8 cellular contexts compared by ENCODE assay signal in genomic region chr2:163878718-163879117, GRCh38.
DNase-seq lines count a peak whose midpoint lies in the region; ATAC-seq and TF ChIP-seq lines count a peak whose summit lies in the region.

No MANE protein-coding gene starts in this region.

- H3K27me3 Mint-ChIP-seq in Calu3 (ENCODE audit: unreplicated experiment), result no peaks in the 10 kb centered on the region
- no peaks in the 10 kb centered on the region for H3K27me3 Mint-ChIP-seq in effector memory CD8-positive, alpha-beta T cell

- BruUV-seq in Calu3 (replicated peaks; lab: Mats Ljungman, UMichigan), result no TSS peak

- H3K27ac Mint-ChIP-seq in Calu3 (ENCODE audit: unreplicated experiment), result no peak overlapping the region
- H3K27ac Mint-ChIP-seq in effector memory CD8-positive, alpha-beta T cell, result no peak overlapping the region

- no peak overlapping the region for H3K4me3 ChIP-seq in foreskin fibroblast (ENCODE audit: low read depth in 1 of 2, low read length in 2 of 2)

- no peaks in the 10 kb centered on the region for H3K4me1 Mint-ChIP-seq in Calu3 (ENCODE audit: low read depth, unreplicated experiment)
- H3K4me1 Mint-ChIP-seq in effector memory CD8-positive, alpha-beta T cell (ENCODE audit: low read depth in 2 of 2), result no peaks in the 10 kb centered on the region

- no peak overlapping the region for H3K4me3 Mint-ChIP-seq in Calu3 (ENCODE audit: low read depth, unreplicated experiment)
- H3K4me3 Mint-ChIP-seq in effector memory CD8-positive, alpha-beta T cell, result no peak overlapping the region

- CTCF ChIA-PET in Calu3 (lab: Charles Lee), result interaction anchor here (1.0 to 1.1 kb wide), 3 partner anchors 146 to 196 kb away, joined by 3 to 4 read pairs (median 3); no protein-coding TSS in a partner anchor

- H3K36me3 Mint-ChIP-seq in Calu3 (ENCODE audit: insufficient read depth, unreplicated experiment), result no peaks in the 10 kb centered on the region
- no peaks in the 10 kb centered on the region for H3K36me3 Mint-ChIP-seq in effector memory CD8-positive, alpha-beta T cell (ENCODE audit: insufficient read depth)

- intact Hi-C loops in Calu3 (cut with micrococcal nuclease; ENCODE audit: unreplicated experiment), result loop anchor here (5.0 kb wide), 1 partner anchor 146 kb away; no protein-coding TSS in a partner anchor

- peak; percentile 51 for TF ChIP-seq CTCF in Calu3 (IDR thresholded peaks at IDR 0.05; ENCODE audit: unreplicated experiment)
- peak; percentile 55 for TF ChIP-seq CTCF in foreskin fibroblast (IDR thresholded peaks at IDR 0.05; ENCODE audit: low read depth, low read length)

- no peaks in the 10 kb centered on the region for H3K9me3 Mint-ChIP-seq in Calu3 (ENCODE audit: low read depth, unreplicated experiment)
- peaks cover 8 to 25% of the 10 kb centered on the region in 2 donors for H3K9me3 Mint-ChIP-seq in effector memory CD8-positive, alpha-beta T cell

- DNase-seq in Calu3 (peak; percentile 28), NCI-H748 treated with DMSO at 0.1 percent for 48 hours (lab: John Stamatoyannopoulos, UW) (peak; percentile 1), foreskin fibroblast (no peak), OCI-M2 (lab: John Stamatoyannopoulos, UW; ENCODE audit: unreplicated experiment) (no peak)
- no peak for DNase-seq in effector memory CD8-positive, alpha-beta T cell

- ATAC-seq in GM21786 (IDR thresholded peaks at IDR 0.05; ENCODE audit: unreplicated experiment), result peak; percentile 73
- ATAC-seq in GM19328 (IDR thresholded peaks at IDR 0.05; ENCODE audit: unreplicated experiment), result no peak
- ATAC-seq in effector memory CD8-positive, alpha-beta T cell (replicated peaks), result no peak
- ATAC-seq in GM18861 (IDR thresholded peaks at IDR 0.05; ENCODE audit: unreplicated experiment), result no peak

Comparison
In these comparisons a context has a peak if more than half of its experiments do, and no peak if none do; other contexts are left out.
1. DNase-seq: peak in Calu3 (single experiment) and NCI-H748 treated with DMSO at 0.1 percent for 48 hours (single experiment); none in foreskin fibroblast (0 of 2), effector memory CD8-positive, alpha-beta T cell (0 of 3) and OCI-M2 (single experiment).